In genomic region chr17:65629234-65629690, GRCh38 we compare ENCODE assay signal across 14 cellular contexts.
DNase-seq lines count a peak whose midpoint lies in the region; ATAC-seq and TF ChIP-seq lines count a peak whose summit lies in the region.
"Had no signal": no experiment of that assay in that cellular context is flagged by ENCODE, and none has a peak within 500 bp of the region (broad histone marks: within the 10 kb centered on the region; RNA-seq: fewer than 3 reads in every experiment).

No MANE protein-coding gene starts in this region.

- CTCF ChIA-PET in Caco-2 (lab: Charles Lee), result no interaction called here

- no peaks in the 10 kb centered on the region for H3K27me3 Mint-ChIP-seq in Caco-2 (ENCODE audit: insufficient read depth, unreplicated experiment)

- H3K36me3 Mint-ChIP-seq in Caco-2 (ENCODE audit: insufficient read depth, unreplicated experiment), result no peaks in the 10 kb centered on the region
- H3K36me3 Mint-ChIP-seq: natural killer cell had no signal

- WGBS in smooth muscle cell (ENCODE audit: low lambda C conversion rate), result 50% methylated on average over 5 of the region's 5 CpGs

- H3K36me3 ChIP-seq in Caco-2 (ENCODE audit: control insufficient read depth, insufficient read depth, low read length) (no peaks in the 10 kb centered on the region), OCI-LY3 (replicated peaks; ENCODE audit: low read depth, low read length) (no peaks in the 10 kb centered on the region), smooth muscle cell (ENCODE audit: low read depth) (no peaks in the 10 kb centered on the region)
- H3K36me3 ChIP-seq: brain microvascular endothelial cell, thoracic aorta had no signal

- H4K20me1 ChIP-seq in OCI-LY3 (ENCODE audit: insufficient read depth, low read length) (no peaks in the 10 kb centered on the region), smooth muscle cell (ENCODE audit: low read depth) (peaks cover 6% of the 10 kb centered on the region)

- H3K4me2 ChIP-seq in OCI-LY3 (ENCODE audit: low read length) (peak overlapping the region; percentile 52), smooth muscle cell (no peak overlapping the region)

- DNase-seq in Caco-2 (peak in 1 of 2 experiments; percentile 24), LHCN-M2 (ENCODE audit: low read depth) (peak; percentile 9), foreskin fibroblast (peak; percentile 6 to 38), smooth muscle cell (lab: John Stamatoyannopoulos, UW; ENCODE audit: unreplicated experiment) (no peak)
- no peak for DNase-seq in activated CD4-positive, CD25-positive, alpha-beta regulatory T cell treated with anti-CD3 and anti-CD28 coated beads, Interleukin-2, amount 50 U/mL, for 72 hours
- DNase-seq: brain microvascular endothelial cell, hypothalamus, natural killer cell, NCI-H1694 had no signal

- H3F3A ChIP-seq in smooth muscle cell (ENCODE audit: low read depth), result peaks cover 3% of the 10 kb centered on the region

- TF ChIP-seq CTCF in Caco-2 (IDR thresholded peaks at IDR 0.05; ENCODE audit: insufficient read depth in 1 of 2, low read depth in 1 of 2, low read length in 1 of 2, severe bottlenecking in 1 of 2, unreplicated experiment in 1 of 2) (no peak), OCI-LY3 (IDR thresholded peaks at IDR 0.05; ENCODE audit: low read depth, low read length) (no peak), foreskin fibroblast (IDR thresholded peaks at IDR 0.05; ENCODE audit: low read depth, low read length) (no peak), smooth muscle cell (IDR thresholded peaks at IDR 0.05; ENCODE audit: borderline replicate concordance, insufficient read depth, poor library complexity, severe bottlenecking) (no peak)

- H3K4me3 ChIP-seq in Caco-2 (ENCODE audit: low read depth, low read length) (no peak overlapping the region), OCI-LY3 (ENCODE audit: low read length) (peak overlapping the region; percentile 64; the same call in 1 of the 2 replicates), foreskin fibroblast (ENCODE audit: low read depth in 1 of 2, low read length in 2 of 2) (no peak overlapping the region), smooth muscle cell (no peak overlapping the region)

- H3K27ac ChIP-seq in OCI-LY3 (ENCODE audit: low read length), result no peak overlapping the region
- H3K27ac ChIP-seq in smooth muscle cell (ENCODE audit: low read depth), result no peak overlapping the region
- H3K27ac ChIP-seq: thoracic aorta had no signal

- no TSS peak for BruUV-seq in Caco-2 (replicated peaks; lab: Mats Ljungman, UMichigan)

- H3K9ac ChIP-seq in OCI-LY3 (ENCODE audit: low read length) (no peak overlapping the region), smooth muscle cell (ENCODE audit: low read depth) (no peak overlapping the region)

- POLR2A ChIA-PET in Caco-2 (lab: Charles Lee), result no interaction called here

- H3K4me1 ChIP-seq in Caco-2, result peaks cover 45% of the 10 kb centered on the region
- peaks cover 20% of the 10 kb centered on the region for H3K4me1 ChIP-seq in OCI-LY3 (ENCODE audit: low read length)
- H3K4me1 ChIP-seq in smooth muscle cell (ENCODE audit: low read depth), result peaks cover 11% of the 10 kb centered on the region

- no peak overlapping the region for H2AFZ ChIP-seq in OCI-LY3 (ENCODE audit: low read depth, low read length)
- H2AFZ ChIP-seq in smooth muscle cell (ENCODE audit: low read depth), result no peak overlapping the region

- H3K9me3 Mint-ChIP-seq in Caco-2 (ENCODE audit: unreplicated experiment), result no peaks in the 10 kb centered on the region
- H3K9me3 Mint-ChIP-seq: natural killer cell had no signal

- peak overlapping the region; percentile 62 for H3K4me3 Mint-ChIP-seq in Caco-2 (ENCODE audit: unreplicated experiment)
- H3K4me3 Mint-ChIP-seq: B cell, natural killer cell had no signal

- peaks cover 45% of the 10 kb centered on the region for H3K4me1 Mint-ChIP-seq in Caco-2 (ENCODE audit: low read depth, unreplicated experiment)
- H3K4me1 Mint-ChIP-seq: B cell, natural killer cell had no signal

- H3K27ac Mint-ChIP-seq in Caco-2 (ENCODE audit: unreplicated experiment), result peak overlapping the region; percentile 39
- H3K27ac Mint-ChIP-seq: B cell, natural killer cell had no signal

- intact Hi-C loops in Caco-2 (cut with micrococcal nuclease; ENCODE audit: unreplicated experiment), result loop anchor here (2.0 kb wide), 1 partner anchor 40 kb away; no protein-coding TSS in a partner anchor

- H3K9me3 ChIP-seq in Caco-2 (no peaks in the 10 kb centered on the region), OCI-LY3 (ENCODE audit: insufficient read depth, low read length) (no peaks in the 10 kb centered on the region), smooth muscle cell (replicated peaks; ENCODE audit: low read depth) (no peaks in the 10 kb centered on the region)
- H3K9me3 ChIP-seq: thoracic aorta had no signal

- H3K27me3 ChIP-seq in Caco-2 (replicated peaks; ENCODE audit: control insufficient read depth, insufficient read depth, low read length) (no peaks in the 10 kb centered on the region), OCI-LY3 (ENCODE audit: low read depth, low read length) (peaks cover 13% of the 10 kb centered on the region; the same call in 1 of the 2 replicates), smooth muscle cell (ENCODE audit: low read depth) (no peaks in the 10 kb centered on the region)
- H3K27me3 ChIP-seq: brain microvascular endothelial cell had no signal

- no peak for ATAC-seq in SK-N-SH treated with all-trans-retinoic acid at 6 μM for 48 hours
- ATAC-seq in GM21360 (IDR thresholded peaks at IDR 0.05; ENCODE audit: unreplicated experiment), result no peak
- ATAC-seq: natural killer cell had no signal

- H3K79me2 ChIP-seq in OCI-LY3 (ENCODE audit: low read length) (no peaks in the 10 kb centered on the region), smooth muscle cell (ENCODE audit: low read depth) (no peaks in the 10 kb centered on the region)

TF ChIP-seq in SK-N-SH treated with all-trans-retinoic acid at 6 μM for 48 hours, 23 proteins besides CTCF, POLR2A, EP300 and RAD21 (continues in another document):
- no peak for TF ChIP-seq ZFP3 (CRISPR knock-in tag; IDR thresholded peaks at IDR 0.05)
- no peak for TF ChIP-seq ISL1 (CRISPR knock-in tag; IDR thresholded peaks at IDR 0.05)
- no peak for TF ChIP-seq CSDC2 (CRISPR knock-in tag; IDR thresholded peaks at IDR 0.05)
- TF ChIP-seq ZNF8 (CRISPR knock-in tag; IDR thresholded peaks at IDR 0.05), result no peak
- no peak for TF ChIP-seq RARB (CRISPR knock-in tag; IDR thresholded peaks at IDR 0.05)
- no peak for TF ChIP-seq TOX (CRISPR knock-in tag; IDR thresholded peaks at IDR 0.05; ENCODE audit: borderline replicate concordance)
- TF ChIP-seq POU6F1 (CRISPR knock-in tag; IDR thresholded peaks at IDR 0.05; ENCODE audit: borderline replicate concordance, low read depth), result no peak
- no peak for TF ChIP-seq ZC3H10 (CRISPR knock-in tag; IDR thresholded peaks at IDR 0.05)
- no peak for TF ChIP-seq GLIS3 (CRISPR knock-in tag; IDR thresholded peaks at IDR 0.05)
- TF ChIP-seq CSRNP3 (CRISPR knock-in tag; IDR thresholded peaks at IDR 0.05), result no peak
- TF ChIP-seq ZFP30 (CRISPR knock-in tag; IDR thresholded peaks at IDR 0.05), result no peak
- no peak for TF ChIP-seq PPARA (CRISPR knock-in tag; IDR thresholded peaks at IDR 0.05; ENCODE audit: borderline replicate concordance)
- no peak for TF ChIP-seq TSHZ2 (CRISPR knock-in tag; IDR thresholded peaks at IDR 0.05)

Comparison
In these comparisons a context has a peak if more than half of its experiments do, and no peak if none do; other contexts are left out.
1. DNase-seq: peak in LHCN-M2 (single experiment) and foreskin fibroblast (2 of 2); none in smooth muscle cell (single experiment) and activated CD4-positive, CD25-positive, alpha-beta regulatory T cell treated with anti-CD3 and anti-CD28 coated beads, Interleukin-2, amount 50 U/mL, for 72 hours (single experiment).